ENCODE assay signal across 9 cellular contexts in the genomic region with DNA sequence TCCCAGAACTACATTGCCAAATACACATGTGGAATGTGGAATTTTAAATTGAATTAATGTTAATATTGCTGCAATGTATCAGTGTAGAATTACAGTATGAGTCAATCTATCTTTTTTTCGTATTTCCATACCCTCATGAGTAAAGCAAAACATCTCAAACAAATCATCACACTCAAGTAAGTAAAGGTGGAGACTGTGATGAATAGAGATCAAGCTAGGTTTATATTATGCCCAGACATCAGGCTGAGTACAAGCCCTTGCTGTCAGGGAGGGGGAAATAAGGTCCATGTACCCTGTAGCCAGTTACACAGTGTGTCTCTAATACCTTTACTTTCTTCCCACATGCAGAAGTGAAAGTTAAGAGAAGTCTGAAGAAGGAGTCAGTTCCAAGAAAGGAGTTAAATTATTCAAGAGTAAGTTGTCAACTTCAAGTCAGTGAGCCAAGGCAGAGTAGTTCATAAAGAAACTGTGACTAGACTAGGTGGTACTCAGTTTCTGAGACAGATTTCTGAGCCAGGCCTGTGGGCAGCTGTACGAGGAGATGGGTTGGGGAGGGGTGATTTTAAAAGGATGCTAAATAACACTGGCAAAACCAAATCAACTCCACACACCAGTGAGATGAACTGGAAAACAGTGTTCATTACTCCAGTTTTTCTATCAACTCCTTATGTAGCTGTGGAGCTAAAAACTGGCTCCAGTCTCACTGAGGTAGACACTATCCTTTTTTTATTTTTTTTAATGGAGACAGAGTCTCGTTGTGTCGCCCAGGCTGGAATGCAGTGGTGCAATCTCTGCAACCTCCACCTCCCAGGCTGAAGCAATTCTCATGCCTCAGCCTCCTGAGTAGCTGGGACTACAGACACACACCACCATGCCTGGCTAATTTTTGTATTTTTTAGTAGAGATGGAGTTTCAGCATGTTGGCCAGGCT. TPM values are rescaled to one million over a fixed set of nuclear protein-coding genes. Genes with fewer than 3 reads are reported as not detected.
DNase-seq lines count a peak whose midpoint lies in the region; ATAC-seq lines count a peak whose summit lies in the region.
"Had no signal": no experiment of that assay in that cellular context is flagged by ENCODE, and none has a peak within 500 bp of the region (broad histone marks: within the 10 kb centered on the region; RNA-seq: fewer than 3 reads in every experiment).

No MANE protein-coding gene starts in this region.

- intact Hi-C loops in dendritic cell treated with granulocyte-macrophage colony-stimulating factor and Interleukin-4, amounts not matched to agents 40 ng/mL and 50 ng/mL, for 4 days (cut with micrococcal nuclease) = no loop called here
- intact Hi-C loops in sciatic nerve (cut with DNase I) = no loop called here

- H3K4me1 Mint-ChIP-seq in dendritic cell treated with granulocyte-macrophage colony-stimulating factor and Interleukin-4, amounts not matched to agents 40 ng/mL and 50 ng/mL, for 4 days (ENCODE audit: low read depth) = peaks cover 61% of the 10 kb centered on the region

- no peak for DNase-seq in KG1 (lab: John Stamatoyannopoulos, UW)
- DNase-seq in GM03348 (ENCODE audit: low spot score) = no peak
- no peak for DNase-seq in NCI-H1930 (lab: John Stamatoyannopoulos, UW)
- DNase-seq in sciatic nerve (ENCODE audit: low spot score) = no peak
- DNase-seq: body of pancreas had no signal

- H3K9me3 Mint-ChIP-seq in dendritic cell treated with granulocyte-macrophage colony-stimulating factor and Interleukin-4, amounts not matched to agents 40 ng/mL and 50 ng/mL, for 4 days = no peaks in the 10 kb centered on the region

- H3K27me3 Mint-ChIP-seq in dendritic cell treated with granulocyte-macrophage colony-stimulating factor and Interleukin-4, amounts not matched to agents 40 ng/mL and 50 ng/mL, for 4 days = no peaks in the 10 kb centered on the region

- no peak overlapping the region for H3K4me3 Mint-ChIP-seq in dendritic cell treated with granulocyte-macrophage colony-stimulating factor and Interleukin-4, amounts not matched to agents 40 ng/mL and 50 ng/mL, for 4 days

- peak overlapping the region; percentile 75 for H3K27ac Mint-ChIP-seq in dendritic cell treated with granulocyte-macrophage colony-stimulating factor and Interleukin-4, amounts not matched to agents 40 ng/mL and 50 ng/mL, for 4 days

- ATAC-seq in GM18499 (IDR thresholded peaks at IDR 0.05; ENCODE audit: insufficient read depth, unreplicated experiment) (peak; percentile 60), GM21423 (IDR thresholded peaks at IDR 0.05; ENCODE audit: unreplicated experiment) (peak; percentile 69), HG03442 (IDR thresholded peaks at IDR 0.05; ENCODE audit: unreplicated experiment) (peak; percentile 64), sciatic nerve (no peak)
- ATAC-seq: body of pancreas had no signal

- no peaks in the 10 kb centered on the region for H3K36me3 Mint-ChIP-seq in dendritic cell treated with granulocyte-macrophage colony-stimulating factor and Interleukin-4, amounts not matched to agents 40 ng/mL and 50 ng/mL, for 4 days (ENCODE audit: low read depth)

RNA-seq across cellular contexts. Expression of gene STK38L, which starts 23.8 kb away (rescaled TPM):
- 45.1 TPM for total RNA-seq in sciatic nerve
